ENCODE assay signal across 8 cellular contexts in genomic region chr22:46073683-46074504, GRCh38.
DNase-seq lines count a peak whose midpoint lies in the region; ATAC-seq and TF ChIP-seq lines count a peak whose summit lies in the region.

No MANE protein-coding gene starts in this region.

- ATAC-seq in left colon (peak; percentile 7), upper lobe of right lung (no peak), GM19351 (IDR thresholded peaks at IDR 0.05; ENCODE audit: unreplicated experiment) (no peak)

- TF ChIP-seq CTCF in astrocyte of the spinal cord (IDR thresholded peaks at IDR 0.05; ENCODE audit: low read depth, low read length) (no peak), upper lobe of right lung (IDR thresholded peaks at IDR 0.05) (no peak)

- no peaks in the 10 kb centered on the region for H3K9me3 ChIP-seq in upper lobe of right lung

- H3K36me3 ChIP-seq in upper lobe of right lung (peaks cover 21% of the 10 kb centered on the region), H7 (replicated peaks; ENCODE audit: control insufficient read depth, insufficient read depth, low read length) (no peaks in the 10 kb centered on the region)

- in situ Hi-C loops in astrocyte of the spinal cord (cut with HindIII; ENCODE audit: low sequenced_read_pairs) = no loop called here

- intact Hi-C loops in left colon (cut with DNase I, micrococcal nuclease) = no loop called here
- intact Hi-C loops in upper lobe of right lung (cut with DNase I) = loop anchor here (10.0 kb wide), 1 partner anchor 69 kb away; no protein-coding TSS in a partner anchor

- DNase-seq in activated effector memory CD4-positive, alpha-beta T cell treated with anti-CD3 and anti-CD28 coated beads, Interleukin-2, amount 50 U/mL, for 16 hours = peak; percentile 56
- no peak for DNase-seq in activated effector memory CD4-positive, alpha-beta T cell treated with Interleukin-2 at 50 U/mL for 16 hours
- peak; percentile 20 for DNase-seq in astrocyte of the spinal cord (ENCODE audit: low read depth, low spot score)
- peak; percentile 55 to 61 for DNase-seq in left colon
- peak; percentile 73 for DNase-seq in upper lobe of right lung
- no peak for DNase-seq in H7
- no peak for DNase-seq in effector CD8-positive, alpha-beta T cell (lab: John Stamatoyannopoulos, UW)

- H3K27me3 ChIP-seq in upper lobe of right lung (no peaks in the 10 kb centered on the region), H7 (ENCODE audit: control insufficient read depth, insufficient read depth, low read length) (peaks cover 39% of the 10 kb centered on the region)

- peak overlapping the region; percentile 98 for H3K27ac ChIP-seq in upper lobe of right lung

- peaks cover 46% of the 10 kb centered on the region for H3K4me1 ChIP-seq in upper lobe of right lung

- H3K4me3 ChIP-seq in astrocyte of the spinal cord (ENCODE audit: low read depth, low read length) (peak overlapping the region; percentile 86), upper lobe of right lung (peak overlapping the region; percentile 89), H7 (ENCODE audit: insufficient read depth, low read depth, low read length) (no peak overlapping the region)

Comparison
In these comparisons a context has a peak if more than half of its experiments do, and no peak if none do; other contexts are left out.
1. DNase-seq: peak in activated effector memory CD4-positive, alpha-beta T cell treated with anti-CD3 and anti-CD28 coated beads, Interleukin-2, amount 50 U/mL, for 16 hours (single experiment), astrocyte of the spinal cord (single experiment), left colon (2 of 2) and upper lobe of right lung (single experiment); none in activated effector memory CD4-positive, alpha-beta T cell treated with Interleukin-2 at 50 U/mL for 16 hours (single experiment), H7 (single experiment) and effector CD8-positive, alpha-beta T cell (single experiment).